Comparison of ENCODE assay signal across 2 cellular contexts in genomic region chr1:156592910-156593732, GRCh38.
TF ChIP-seq lines count a peak whose summit lies in the region.

No MANE protein-coding gene starts in this region.

TF ChIP-seq in HepG2, 621 proteins besides CTCF, POLR2A, EP300 and RAD21:
- TF ChIP-seq ZMYM3 (CRISPR knock-in tag; IDR thresholded peaks at IDR 0.05) (peak; percentile 29; the same call in 1 of the 2 replicates), ATF6 (CRISPR knock-in tag; conservative IDR thresholded peaks at IDR 0.05) (no peak), HNRNPK (IDR thresholded peaks at IDR 0.05; ENCODE audit: low read depth, low read length, poor library complexity, severe bottlenecking) (no peak), POLR2AphosphoS5 (IDR thresholded peaks at IDR 0.05; ENCODE audit: low read depth, low read length) (peak; percentile 11; the same call in 1 of the 2 replicates), ZNF629 (CRISPR knock-in tag; conservative IDR thresholded peaks at IDR 0.05) (peak; percentile 89), RBM22 (optimal IDR thresholded peaks at IDR 0.05; ENCODE audit: low read length) (peak; percentile 23)

TF ChIP-seq in endothelial cell of umbilical vein, 7 proteins besides CTCF, POLR2A, EP300 and RAD21:
- TF ChIP-seq POLR2AphosphoS5 (IDR thresholded peaks at IDR 0.05; ENCODE audit: insufficient read depth, low read depth, low read length) (peak; percentile 44), JUN (IDR thresholded peaks at IDR 0.05; ENCODE audit: borderline replicate concordance, insufficient read depth, insufficient read length, low read depth) (peak; percentile 13), EZH2 (IDR thresholded peaks at IDR 0.05; ENCODE audit: borderline replicate concordance, low read depth, low read length, severe bottlenecking) (no peak), FOS (IDR thresholded peaks at IDR 0.05; ENCODE audit: borderline replicate concordance, insufficient read depth, low read length) (no peak)
